Comparison of ENCODE assay signal across 1 cellular context in the genomic region with DNA sequence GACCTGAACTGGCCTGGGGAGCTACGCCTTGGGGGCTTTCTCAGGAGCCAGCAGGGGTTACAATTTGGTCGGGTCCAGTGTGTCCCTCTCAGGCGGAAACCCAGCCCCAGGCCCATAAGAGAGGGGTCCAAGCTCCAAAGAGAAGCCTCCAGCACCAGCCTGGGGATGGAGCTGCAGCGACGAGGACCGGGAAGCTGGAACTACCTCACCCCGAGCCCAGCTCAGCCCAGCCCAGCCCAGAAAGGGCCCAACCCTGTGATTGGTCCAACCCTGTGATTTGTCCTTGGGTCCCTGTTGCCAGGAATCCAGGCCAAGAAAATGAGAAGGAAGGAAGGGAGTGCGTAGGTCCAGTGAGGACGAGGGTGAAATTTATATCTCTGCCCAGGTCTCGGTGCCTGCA.
TF ChIP-seq lines count a peak whose summit lies in the region.

No MANE protein-coding gene starts in this region.

TF ChIP-seq in endothelial cell of umbilical vein, 7 proteins besides CTCF, POLR2A, EP300 and RAD21:
- TF ChIP-seq GATA2 (IDR thresholded peaks at IDR 0.05; ENCODE audit: insufficient read depth, insufficient read length, low read depth, low read length): no peak
- no peak for TF ChIP-seq JUN (IDR thresholded peaks at IDR 0.05; ENCODE audit: borderline replicate concordance, insufficient read depth, insufficient read length, low read depth)
- no peak for TF ChIP-seq FOS (IDR thresholded peaks at IDR 0.05; ENCODE audit: borderline replicate concordance, insufficient read depth, low read length)
- no peak for TF ChIP-seq POLR2AphosphoS5 (IDR thresholded peaks at IDR 0.05; ENCODE audit: insufficient read depth, low read depth, low read length)
- no peak for TF ChIP-seq MAX (IDR thresholded peaks at IDR 0.05; ENCODE audit: insufficient read depth, insufficient read length)
- TF ChIP-seq MYC (IDR thresholded peaks at IDR 0.05; ENCODE audit: low read depth, low read length): no peak
- TF ChIP-seq EZH2 (IDR thresholded peaks at IDR 0.05; ENCODE audit: borderline replicate concordance, low read depth, low read length, severe bottlenecking): no peak
